1 cellular context compared by ENCODE assay signal in the genomic region with DNA sequence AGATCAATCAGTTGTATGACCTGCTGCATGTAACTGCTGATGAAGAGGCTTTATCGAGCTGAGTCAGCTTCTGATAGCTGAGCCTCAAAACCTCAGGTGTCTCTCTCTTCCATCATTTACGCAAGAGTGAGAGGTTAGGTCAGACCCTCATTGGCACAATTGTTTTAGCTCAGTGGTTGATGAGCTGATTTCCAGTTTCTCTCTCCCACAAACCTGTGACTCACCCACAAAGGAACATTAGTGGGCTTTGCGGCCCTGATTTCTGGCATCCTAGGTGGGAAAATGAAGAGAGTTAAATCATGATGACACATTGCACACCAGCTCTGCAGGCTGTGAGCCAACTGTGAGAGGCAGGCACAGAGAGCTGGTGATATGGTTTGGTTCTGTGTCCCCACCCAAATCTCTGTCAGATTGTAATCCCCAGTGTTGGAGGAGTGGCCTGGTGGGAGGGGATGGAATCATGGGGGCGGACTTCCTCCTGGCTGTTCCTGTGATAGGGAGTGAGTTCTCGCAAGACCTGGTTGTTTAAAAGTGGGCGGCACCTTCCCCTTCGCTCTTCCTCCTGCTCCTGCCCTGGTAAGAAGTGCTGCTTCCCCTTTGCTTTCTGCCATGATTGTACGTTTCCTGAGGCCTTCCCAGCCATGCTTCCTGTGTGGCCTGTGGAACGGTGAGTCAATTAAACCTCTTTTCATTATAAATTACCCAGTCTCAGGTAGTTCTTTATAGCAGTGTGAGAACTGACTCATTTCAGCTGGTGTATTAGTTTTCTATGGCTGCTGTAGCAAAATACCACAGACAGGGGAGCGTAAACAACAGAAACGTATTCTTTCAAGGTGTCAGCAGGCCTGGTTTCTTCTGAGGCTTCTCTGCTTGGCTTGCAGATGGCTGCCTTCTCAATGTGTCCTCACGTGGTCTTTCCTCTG.
TF ChIP-seq lines count a peak whose summit lies in the region.

No MANE protein-coding gene starts in this region.

TF ChIP-seq in H1, 55 proteins besides CTCF, POLR2A, EP300 and RAD21:
- TF ChIP-seq USF2 (IDR thresholded peaks at IDR 0.05; ENCODE audit: low read length) (no peak), CTBP2 (IDR thresholded peaks at IDR 0.05; ENCODE audit: borderline replicate concordance, insufficient read depth, insufficient read length, low read length) (no peak), RNF2 (IDR thresholded peaks at IDR 0.05; ENCODE audit: borderline replicate concordance, low read depth, low read length, missing control alignments, poor library complexity, severe bottlenecking) (no peak)
